Comparison of ENCODE assay signal across 24 cellular contexts in genomic region chr2:29039718-29040480, GRCh38.
DNase-seq lines count a peak whose midpoint lies in the region; ATAC-seq and TF ChIP-seq lines count a peak whose summit lies in the region.
"Had no signal": no experiment of that assay in that cellular context is flagged by ENCODE, and none has a peak within 500 bp of the region (broad histone marks: within the 10 kb centered on the region; RNA-seq: fewer than 3 reads in every experiment).

No MANE protein-coding gene starts in this region.

- in situ Hi-C loops in GM13977 (cut with MboI; ENCODE audit: low pct_unique_long_range_greater_than_20kb, low sequenced_read_pairs, unreplicated experiment), result no loop called here

- H3K27ac Mint-ChIP-seq in central memory CD8-positive, alpha-beta T cell (ENCODE audit: low read depth), result peak overlapping the region; percentile 29
- H3K27ac Mint-ChIP-seq: activated B cell treated with CpG ODN at 0.5 μM for 24 hours; activated CD8-positive, alpha-beta T cell treated with anti-CD3 and anti-CD28 coated beads for 36 hours; stimulated activated memory B cell treated with anti-CD40 and anti-IgM and Interleukin-4, amounts not matched to agents 10 μg/mL and 1 μg/mL and 100 μg/mL, for 72 hours had no signal

- H3K9me3 Mint-ChIP-seq in central memory CD8-positive, alpha-beta T cell, result no peaks in the 10 kb centered on the region
- H3K9me3 Mint-ChIP-seq: activated B cell treated with CpG ODN at 0.5 μM for 24 hours; activated CD8-positive, alpha-beta T cell treated with anti-CD3 and anti-CD28 coated beads for 36 hours; activated naive CD4-positive, alpha-beta T cell treated with anti-CD3 and anti-CD28 coated beads, Interleukin-2, amount 50 U/mL, for 72 hours; activated T-cell treated with anti-CD3 and anti-CD28 coated beads, Interleukin-2, amount 50 U/mL, for 4 hours; CD4-positive, CD25-positive, alpha-beta regulatory T cell; stimulated activated memory B cell treated with anti-CD40 and anti-IgM and Interleukin-4, amounts not matched to agents 10 μg/mL and 1 μg/mL and 100 μg/mL, for 72 hours had no signal

- peaks cover 11% of the 10 kb centered on the region for H3K4me1 Mint-ChIP-seq in central memory CD8-positive, alpha-beta T cell
- H3K4me1 Mint-ChIP-seq: activated B cell treated with CpG ODN at 0.5 μM for 24 hours; stimulated activated memory B cell treated with anti-CD40 and anti-IgM and Interleukin-4, amounts not matched to agents 10 μg/mL and 1 μg/mL and 100 μg/mL, for 72 hours had no signal

- DNase-seq in GM13977 (ENCODE audit: low spot score), result peak; percentile 56
- no peak for DNase-seq in central memory CD8-positive, alpha-beta T cell (ENCODE audit: low spot score in 2 of 2)
- DNase-seq in activated CD8-positive, alpha-beta memory T cell treated with anti-CD3 and anti-CD28 coated beads, Interleukin-2, amount 50 U/mL, for 48 hours, result no peak
- no peak for DNase-seq in SKM-1 (lab: John Stamatoyannopoulos, UW; ENCODE audit: unreplicated experiment)
- no peak for DNase-seq in dedifferentiated amniotic fluid mesenchymal stem cell (ENCODE audit: extremely low spot score)
- no peak for DNase-seq in NCI-H2196 treated with DMSO at 0.1 percent for 48 hours (lab: John Stamatoyannopoulos, UW; ENCODE audit: unreplicated experiment)
- DNase-seq: activated B cell treated with CpG ODN at 0.5 μM for 24 hours; activated CD8-positive, alpha-beta T cell treated with anti-CD3 and anti-CD28 coated beads for 36 hours; activated T-cell treated with anti-CD3 and anti-CD28 coated beads, Interleukin-2, amount 50 U/mL, for 4 hours; body of pancreas; CD4-positive, CD25-positive, alpha-beta regulatory T cell; DMS153; GF-D8; heart right ventricle; NCI-H1105; NCI-H2107; NCI-H774; right lobe of liver; thyroid gland had no signal

- no peak overlapping the region for H3K4me3 Mint-ChIP-seq in central memory CD8-positive, alpha-beta T cell
- H3K4me3 Mint-ChIP-seq: activated B cell treated with CpG ODN at 0.5 μM for 24 hours; activated CD8-positive, alpha-beta T cell treated with anti-CD3 and anti-CD28 coated beads for 36 hours; activated T-cell treated with anti-CD3 and anti-CD28 coated beads, Interleukin-2, amount 50 U/mL, for 4 hours; CD4-positive, CD25-positive, alpha-beta regulatory T cell; stimulated activated memory B cell treated with anti-CD40 and anti-IgM and Interleukin-4, amounts not matched to agents 10 μg/mL and 1 μg/mL and 100 μg/mL, for 72 hours had no signal

- no peaks in the 10 kb centered on the region for H3K27me3 Mint-ChIP-seq in central memory CD8-positive, alpha-beta T cell
- H3K27me3 Mint-ChIP-seq: activated B cell treated with CpG ODN at 0.5 μM for 24 hours; activated CD8-positive, alpha-beta T cell treated with anti-CD3 and anti-CD28 coated beads for 36 hours; CD4-positive, CD25-positive, alpha-beta regulatory T cell; stimulated activated memory B cell treated with anti-CD40 and anti-IgM and Interleukin-4, amounts not matched to agents 10 μg/mL and 1 μg/mL and 100 μg/mL, for 72 hours had no signal

- peak; percentile 53 for ATAC-seq in GM19043 (IDR thresholded peaks at IDR 0.05; ENCODE audit: low read depth, unreplicated experiment)
- ATAC-seq in HG02678 (IDR thresholded peaks at IDR 0.05; ENCODE audit: unreplicated experiment), result peak; percentile 60
- ATAC-seq in central memory CD8-positive, alpha-beta T cell (replicated peaks; ENCODE audit: extremely low read depth, poor library complexity, severe bottlenecking), result no peak
- ATAC-seq: activated CD8-positive, alpha-beta T cell treated with anti-CD3 and anti-CD28 coated beads for 36 hours; activated naive CD4-positive, alpha-beta T cell treated with anti-CD3 and anti-CD28 coated beads, Interleukin-2, amount 50 U/mL, for 72 hours; activated T-cell treated with anti-CD3 and anti-CD28 coated beads, Interleukin-2, amount 50 U/mL, for 4 hours; body of pancreas; HCT116; right lobe of liver; stimulated activated memory B cell treated with anti-CD40 and anti-IgM and Interleukin-4, amounts not matched to agents 10 μg/mL and 1 μg/mL and 100 μg/mL, for 72 hours had no signal

- H3K36me3 Mint-ChIP-seq in central memory CD8-positive, alpha-beta T cell (ENCODE audit: insufficient read depth), result peaks cover 5% of the 10 kb centered on the region
- H3K36me3 Mint-ChIP-seq: activated naive CD4-positive, alpha-beta T cell treated with anti-CD3 and anti-CD28 coated beads, Interleukin-2, amount 50 U/mL, for 72 hours; stimulated activated memory B cell treated with anti-CD40 and anti-IgM and Interleukin-4, amounts not matched to agents 10 μg/mL and 1 μg/mL and 100 μg/mL, for 72 hours had no signal

- no peak for TF ChIP-seq CTCF in GM13977 (IDR thresholded peaks at IDR 0.05; ENCODE audit: extremely low read depth, insufficient read depth, missing control alignments)
